ENCODE assay signal across 13 cellular contexts in the genomic region with DNA sequence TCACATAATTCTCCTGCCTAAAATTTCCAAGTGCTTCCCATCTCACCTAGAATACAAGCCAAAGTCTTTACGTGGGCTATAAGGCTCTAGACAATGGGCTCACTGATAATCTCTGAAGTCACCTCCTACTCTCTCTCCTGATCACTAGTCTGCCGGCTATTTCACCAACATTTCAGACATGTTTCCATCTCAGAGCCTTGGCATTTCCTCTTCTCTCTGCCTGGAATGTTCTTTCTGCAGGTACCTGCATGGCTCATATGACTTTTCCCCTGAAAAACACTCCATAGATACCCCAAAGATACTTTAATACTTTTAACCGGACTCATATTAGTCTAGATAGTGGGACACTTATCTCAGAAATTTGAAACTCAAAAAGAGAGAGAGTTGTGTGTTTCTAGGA. TPM values are rescaled to one million over a fixed set of nuclear protein-coding genes. Genes with fewer than 3 reads are reported as not detected.
DNase-seq lines count a peak whose midpoint lies in the region; ATAC-seq and TF ChIP-seq lines count a peak whose summit lies in the region.
"Had no signal": no experiment of that assay in that cellular context is flagged by ENCODE, and none has a peak within 500 bp of the region (broad histone marks: within the 10 kb centered on the region; RNA-seq: fewer than 3 reads in every experiment).

No MANE protein-coding gene starts in this region.

- H3K4me3 ChIP-seq in heart right ventricle (no peak overlapping the region), right atrium auricular region (no peak overlapping the region), lung (no peak overlapping the region)
- H3K4me3 ChIP-seq: dorsolateral prefrontal cortex had no signal

- no peak for TF ChIP-seq CTCF in heart right ventricle (IDR thresholded peaks at IDR 0.05)
- no peak for TF ChIP-seq CTCF in right atrium auricular region (IDR thresholded peaks at IDR 0.05)
- TF ChIP-seq CTCF in lung (IDR thresholded peaks at IDR 0.05; ENCODE audit: control extremely low read depth, extremely low read depth) = no peak

- WGBS in heart right ventricle, 2 donors = 50 to 51% methylated on average over 3 of the region's 3 CpGs
- WGBS in lung, 2 donors = 70 to 79% methylated on average over 3 of the region's 3 CpGs

- ATAC-seq in heart right ventricle = no peak
- ATAC-seq in lung (ENCODE audit: insufficient read depth, low FRiP score) = no peak
- ATAC-seq in GM19023 (IDR thresholded peaks at IDR 0.05; ENCODE audit: unreplicated experiment) = no peak
- no peak for ATAC-seq in HG03342 (IDR thresholded peaks at IDR 0.05; ENCODE audit: unreplicated experiment)
- ATAC-seq in HG03039 (IDR thresholded peaks at IDR 0.05; ENCODE audit: unreplicated experiment) = no peak

- no peaks in the 10 kb centered on the region for H3K27me3 ChIP-seq in heart right ventricle
- H3K27me3 ChIP-seq in right atrium auricular region = no peaks in the 10 kb centered on the region
- H3K27me3 ChIP-seq in lung (ENCODE audit: control insufficient read depth, insufficient read depth) = no peaks in the 10 kb centered on the region
- H3K27me3 ChIP-seq: dorsolateral prefrontal cortex had no signal

- H3K9me3 ChIP-seq in heart right ventricle (no peaks in the 10 kb centered on the region), right atrium auricular region (no peaks in the 10 kb centered on the region), lung (ENCODE audit: control insufficient read depth in 2 of 2, insufficient read depth in 1 of 2, low read length in 1 of 2) (no peaks in the 10 kb centered on the region)

- H3K4me1 ChIP-seq in heart right ventricle (peaks cover 0 to 29% (median 16%) of the 10 kb centered on the region in 9 donors), right atrium auricular region (peaks cover 0 to 5% of the 10 kb centered on the region in 2 donors), lung (ENCODE audit: control insufficient read depth in 2 of 2, insufficient read depth in 2 of 2, low read length in 2 of 2) (peaks cover 1 to 6% of the 10 kb centered on the region in 2 donors)
- H3K4me1 ChIP-seq: parathyroid adenoma had no signal

- no peaks in the 10 kb centered on the region for H3K36me3 ChIP-seq in heart right ventricle
- H3K36me3 ChIP-seq in right atrium auricular region = no peaks in the 10 kb centered on the region
- H3K36me3 ChIP-seq in lung (ENCODE audit: control insufficient read depth in 2 of 2, insufficient read depth in 2 of 2, low read length in 2 of 2) = no peaks in the 10 kb centered on the region

- intact Hi-C loops in heart right ventricle (cut with DNase I) = no loop called here

- no peak for DNase-seq in heart right ventricle
- no peak for DNase-seq in right atrium auricular region (ENCODE audit: low spot score)
- peak; percentile 27 for DNase-seq in astrocyte of the hippocampus (ENCODE audit: low read depth, low spot score)
- DNase-seq in lung (ENCODE audit: low spot score) = no peak
- DNase-seq in NCI-H1417 (lab: John Stamatoyannopoulos, UW) = no peak
- DNase-seq: dorsolateral prefrontal cortex, midbrain, MV-4-11, SHP77 had no signal

- peak overlapping the region in 6 of 10 donors; percentile 11 to 90 (median 58) for H3K27ac ChIP-seq in heart right ventricle
- peak overlapping the region in 1 of 2 donors; percentile 42 for H3K27ac ChIP-seq in right atrium auricular region
- peak overlapping the region; percentile 31 to 33 for H3K27ac ChIP-seq in lung (ENCODE audit: low read depth in 1 of 2, low read length in 1 of 2)
- H3K27ac ChIP-seq: parathyroid adenoma had no signal

RNA-seq across cellular contexts. Expression of a gene that starts 32.7 kb away (rescaled TPM):
- total RNA-seq in heart right ventricle (1 to 10 TPM in 6 of 10 donors, under 1 TPM in 4; 0.82 to 3.3 (median 1.5) TPM), right atrium auricular region (10 to 100 TPM in 1 of 2 donors, 1 to 10 TPM in 1; 5.7 to 12.1 TPM), lung (10 to 100 TPM in 1 of 2 donors, 1 to 10 TPM in 1; 4.6 to 21.6 TPM)
- polyA plus RNA-seq in heart right ventricle (1 to 10 TPM in 1 of 2 donors, under 1 TPM in 1; 0.44 to 1.3 TPM), lung (1 to 10 TPM; 5.7 to 6.4 TPM)
